8 cellular contexts compared by ENCODE assay signal in the genomic region with DNA sequence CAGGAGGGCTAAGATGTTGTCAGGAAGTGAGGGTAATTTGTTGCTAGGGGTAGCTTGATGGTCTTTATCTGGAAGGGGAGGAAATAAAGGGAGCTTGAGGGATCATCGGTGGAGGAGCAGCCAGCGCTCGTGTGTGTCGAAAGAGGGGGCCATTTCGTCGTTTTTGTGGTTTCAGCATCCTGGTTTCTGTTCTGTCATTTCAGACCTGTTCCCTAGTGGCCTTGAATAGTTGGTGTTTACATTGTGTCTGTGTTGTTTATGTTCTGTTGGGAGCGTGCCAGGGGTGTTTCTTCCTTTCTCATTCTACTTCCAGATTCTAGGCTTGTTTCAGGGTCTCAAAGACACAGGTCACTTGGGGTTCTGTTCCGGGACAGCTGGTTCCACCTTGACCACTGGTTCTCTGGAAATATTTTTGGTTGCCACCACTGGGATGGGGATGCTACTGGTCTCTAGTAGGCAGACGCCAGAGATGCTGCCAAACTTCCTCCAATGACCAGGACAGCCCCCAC.
DNase-seq lines count a peak whose midpoint lies in the region; ATAC-seq and TF ChIP-seq lines count a peak whose summit lies in the region.

No MANE protein-coding gene starts in this region.

- no peaks in the 10 kb centered on the region for H3K4me1 Mint-ChIP-seq in CD8-positive, alpha-beta T cell (ENCODE audit: low read depth)

- peak in 3 of 4 experiments; percentile 29 to 57 (median 43) for TF ChIP-seq CTCF in prostate gland (IDR thresholded peaks at IDR 0.05)
- no peak for TF ChIP-seq CTCF in CD8-positive, alpha-beta T cell (IDR thresholded peaks at IDR 0.05)

- POLR2A ChIA-PET in CD8-positive, alpha-beta T cell (lab: Charles Lee): no interaction called here

- H3K4me3 Mint-ChIP-seq in CD8-positive, alpha-beta T cell: no peak overlapping the region

- no peak for TF ChIP-seq POLR2A in prostate gland (IDR thresholded peaks at IDR 0.05)

- 31% methylated on average over 9 of the region's 9 CpGs for WGBS in prostate gland

- ATAC-seq in GM19395 (IDR thresholded peaks at IDR 0.05; ENCODE audit: unreplicated experiment) (peak; percentile 88), HG02798 (IDR thresholded peaks at IDR 0.05; ENCODE audit: poor library complexity, unreplicated experiment) (no peak)
- no peak for ATAC-seq in CD8-positive, alpha-beta T cell

- H3K27me3 Mint-ChIP-seq in CD8-positive, alpha-beta T cell (ENCODE audit: low read depth): peaks cover 3% of the 10 kb centered on the region

- no peaks in the 10 kb centered on the region for H3K27me3 ChIP-seq in prostate gland (replicated peaks; ENCODE audit: insufficient read depth)
- no peaks in the 10 kb centered on the region for H3K27me3 ChIP-seq in CD8-positive, alpha-beta T cell (ENCODE audit: insufficient read depth, low read length)

- H3K9me3 Mint-ChIP-seq in CD8-positive, alpha-beta T cell: peaks cover 9% of the 10 kb centered on the region

- H3K4me1 ChIP-seq in prostate gland (replicated peaks): no peaks in the 10 kb centered on the region
- no peaks in the 10 kb centered on the region for H3K4me1 ChIP-seq in CD8-positive, alpha-beta T cell (ENCODE audit: insufficient read depth, low read length)

- peak overlapping the region in 1 of 2 donors; percentile 1 for H3K27ac ChIP-seq in prostate gland
- no peak overlapping the region for H3K27ac ChIP-seq in CD8-positive, alpha-beta T cell (ENCODE audit: low read depth, low read length)

- no peaks in the 10 kb centered on the region for H3K9me3 ChIP-seq in prostate gland
- H3K9me3 ChIP-seq in CD8-positive, alpha-beta T cell (ENCODE audit: low read length): no peaks in the 10 kb centered on the region

- H3K36me3 ChIP-seq in prostate gland: no peaks in the 10 kb centered on the region
- no peaks in the 10 kb centered on the region for H3K36me3 ChIP-seq in CD8-positive, alpha-beta T cell (ENCODE audit: insufficient read depth, low read length)

- H3K27ac Mint-ChIP-seq in CD8-positive, alpha-beta T cell: no peak overlapping the region

- H3K36me3 Mint-ChIP-seq in CD8-positive, alpha-beta T cell: no peaks in the 10 kb centered on the region

- intact Hi-C loops in prostate gland (cut with DNase I): no loop called here
- intact Hi-C loops in CD8-positive, alpha-beta T cell (cut with DNase I, micrococcal nuclease): no loop called here

- H3K4me3 ChIP-seq in prostate gland: no peak overlapping the region
- no peak overlapping the region for H3K4me3 ChIP-seq in CD8-positive, alpha-beta T cell (ENCODE audit: low read depth, low read length)

- CTCF ChIA-PET in CD8-positive, alpha-beta T cell (lab: Charles Lee): interaction anchor here (1.3 kb wide), 1 partner anchor 92 kb away, joined by 5 read pairs; no protein-coding TSS in a partner anchor

- peak; percentile 72 to 75 for DNase-seq in AML-193 (lab: John Stamatoyannopoulos, UW)
- peak; percentile 35 for DNase-seq in NCI-H1092 treated with DMSO at 0.1 percent for 48 hours (lab: John Stamatoyannopoulos, UW)
- DNase-seq in dermis blood vessel endothelial cell: peak; percentile 74
- peak; percentile 46 for DNase-seq in prostate gland (ENCODE audit: low spot score)
- DNase-seq in activated T-cell treated with anti-CD3 and anti-CD28 coated beads, Interleukin-2, amount 50 U/mL, for 48 hours: no peak
- DNase-seq in CD8-positive, alpha-beta T cell: no peak

Comparison
In these comparisons a context has a peak if more than half of its experiments do, and no peak if none do; other contexts are left out.
1. DNase-seq: peak in AML-193 (2 of 2), NCI-H1092 treated with DMSO at 0.1 percent for 48 hours (single experiment), dermis blood vessel endothelial cell (single experiment) and prostate gland (single experiment); none in activated T-cell treated with anti-CD3 and anti-CD28 coated beads, Interleukin-2, amount 50 U/mL, for 48 hours (0 of 2) and CD8-positive, alpha-beta T cell (0 of 7).